In genomic region chr16:78503501-78504110, GRCh38 we compare ENCODE assay signal across 8 cellular contexts.
DNase-seq lines count a peak whose midpoint lies in the region; ATAC-seq and TF ChIP-seq lines count a peak whose summit lies in the region.

No MANE protein-coding gene starts in this region.

- TF ChIP-seq CTCF in AG09319 (IDR thresholded peaks at IDR 0.05; ENCODE audit: low read depth, low read length) (peak; percentile 44), GM10266 (IDR thresholded peaks at IDR 0.05; ENCODE audit: control insufficient read depth, insufficient read depth, low read depth, missing control alignments) (peak; percentile 53), foreskin fibroblast (IDR thresholded peaks at IDR 0.05; ENCODE audit: low read depth, low read length) (peak; percentile 51)

- DNase-seq in AG09319 (ENCODE audit: extremely low read depth, low read depth): peak; percentile 3
- no peak for DNase-seq in GM10266 (ENCODE audit: extremely low spot score)
- DNase-seq in NCI-H226: peak; percentile 2
- DNase-seq in activated CD8-positive, alpha-beta memory T cell treated with anti-CD3 and anti-CD28 coated beads, Interleukin-2, amount 50 U/mL, for 24 hours (ENCODE audit: extremely low read depth): peak; percentile 2
- peak in 1 of 2 donors; percentile 10 for DNase-seq in foreskin fibroblast
- peak; percentile 70 for DNase-seq in putamen (ENCODE audit: low spot score)

- ATAC-seq in GM19395 (IDR thresholded peaks at IDR 0.05; ENCODE audit: unreplicated experiment): no peak
- no peak for ATAC-seq in HG02763 (IDR thresholded peaks at IDR 0.05; ENCODE audit: unreplicated experiment)

- H3K4me3 ChIP-seq in foreskin fibroblast (ENCODE audit: low read depth in 1 of 2, low read length in 2 of 2): no peak overlapping the region
